Comparison of ENCODE assay signal across 1 cellular context in genomic region chr3:30631237-30631961, GRCh38.
TF ChIP-seq lines count a peak whose summit lies in the region.

No MANE protein-coding gene starts in this region.

TF ChIP-seq in GM12878, 131 proteins besides CTCF, POLR2A, EP300 and RAD21 (continued from another document):
- TF ChIP-seq CUX1 (IDR thresholded peaks at IDR 0.05; ENCODE audit: insufficient replicate concordance, low read depth, low read length) (no peak), ZNF384 (IDR thresholded peaks at IDR 0.05; ENCODE audit: borderline replicate concordance, low read depth, low read length) (peak; percentile 75; the same call in 1 of the 2 replicates)
TF ChIP-seq in GM12878: peak in this region for 1.
